Comparison of ENCODE assay signal across 17 cellular contexts in the genomic region with DNA sequence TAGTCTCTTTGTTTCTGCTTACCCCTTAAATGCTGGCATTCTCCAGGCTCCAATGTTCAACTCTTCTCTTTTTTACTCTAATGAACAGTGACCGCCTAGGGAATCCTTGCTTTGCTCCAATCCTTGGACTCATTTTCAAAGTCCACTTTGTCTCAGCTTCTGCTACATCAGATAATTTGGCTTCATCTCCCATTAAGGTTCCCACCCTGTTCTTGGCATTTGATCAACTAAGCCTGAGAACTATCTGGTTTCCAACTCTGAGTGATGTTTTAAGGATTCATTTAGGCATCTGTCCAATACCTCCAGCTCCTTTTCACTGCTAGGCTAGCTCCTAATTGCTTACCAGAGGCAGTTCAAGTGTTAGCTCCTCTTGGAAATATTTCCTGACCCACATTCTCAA.
A peak's percentile ranks its signal among the peaks of the same experiment; 100 is the strongest.
DNase-seq lines count a peak whose midpoint lies in the region; ATAC-seq and TF ChIP-seq lines count a peak whose summit lies in the region.
"Had no signal": no experiment of that assay in that cellular context is flagged by ENCODE, and none has a peak within 500 bp of the region (broad histone marks: within the 10 kb centered on the region; RNA-seq: fewer than 3 reads in every experiment).

No MANE protein-coding gene starts in this region.

- TF ChIP-seq POLR2A in gastrocnemius medialis (IDR thresholded peaks at IDR 0.05) = no peak

- no peaks in the 10 kb centered on the region for H3K27me3 ChIP-seq in gastrocnemius medialis
- H3K27me3 ChIP-seq: pancreas had no signal

- no peaks in the 10 kb centered on the region for H3K9me3 ChIP-seq in gastrocnemius medialis
- H3K9me3 ChIP-seq: pancreas had no signal

- no peak overlapping the region for H3K4me3 ChIP-seq in fibroblast of villous mesenchyme (ENCODE audit: low read depth, low read length)
- H3K4me3 ChIP-seq in gastrocnemius medialis = no peak overlapping the region
- H3K4me3 ChIP-seq: pancreas had no signal

- H3K27ac ChIP-seq in gastrocnemius medialis = no peak overlapping the region
- H3K27ac ChIP-seq: pancreas, RWPE1 had no signal

- H3K36me3 ChIP-seq in gastrocnemius medialis = no peaks in the 10 kb centered on the region
- H3K36me3 ChIP-seq: pancreas had no signal

- DNase-seq in GM04503 (ENCODE audit: low read depth) (peak; percentile 75), amniotic epithelial cell (ENCODE audit: low read depth) (peak; percentile 68), fibroblast of villous mesenchyme (ENCODE audit: low read depth) (peak; percentile 69), gastrocnemius medialis (no peak), NCI-H524 treated with DMSO at 0.1 percent for 48 hours (lab: John Stamatoyannopoulos, UW) (no peak), DMS79 (lab: John Stamatoyannopoulos, UW) (no peak), NCI-H2107 treated with DMSO at 0.1 percent for 48 hours (lab: John Stamatoyannopoulos, UW; ENCODE audit: unreplicated experiment) (no peak)
- no peak for DNase-seq in activated CD4-positive, alpha-beta T cell treated with anti-CD3 and anti-CD28 coated beads, Interleukin-2, amount 50 U/mL, for 48 hours
- DNase-seq: activated CD4-positive, CD25-positive, alpha-beta regulatory T cell treated with anti-CD3 and anti-CD28 coated beads, Interleukin-2, amount 50 U/mL, for 72 hours; activated CD8-positive, alpha-beta memory T cell treated with anti-CD3 and anti-CD28 coated beads, Interleukin-2, amount 50 U/mL, for 4 hours; activated naive CD4-positive, alpha-beta T cell; CD8-positive, alpha-beta memory T cell; effector memory CD8-positive, alpha-beta T cell; NCI-H1930; NCI-H774; pancreas had no signal

- no peak for TF ChIP-seq CTCF in fibroblast of villous mesenchyme (IDR thresholded peaks at IDR 0.05; ENCODE audit: insufficient read depth, low read depth, low read length)
- no peak for TF ChIP-seq CTCF in gastrocnemius medialis (IDR thresholded peaks at IDR 0.05 in 4 of 5, conservative IDR thresholded peaks at IDR 0.05 in 1 of 5)

- intact Hi-C loops in gastrocnemius medialis (cut with DNase I; ENCODE audit: low total_unique reads) = no loop called here

- in situ Hi-C loops in gastrocnemius medialis (cut with MboI; ENCODE audit: low sequenced_read_pairs in 4 of 4) = no loop called here

- peaks cover 17 to 34% of the 10 kb centered on the region in 2 donors for H3K4me1 ChIP-seq in gastrocnemius medialis
- H3K4me1 ChIP-seq: pancreas had no signal

- ATAC-seq in gastrocnemius medialis = peak; percentile 64 to 70
- ATAC-seq: effector memory CD8-positive, alpha-beta T cell; pancreas had no signal

Comparison
In these comparisons a context has a peak if more than half of its experiments do, and no peak if none do; other contexts are left out.
1. DNase-seq: peak in GM04503 (single experiment), amniotic epithelial cell (single experiment) and fibroblast of villous mesenchyme (single experiment); none in gastrocnemius medialis (0 of 2), NCI-H524 treated with DMSO at 0.1 percent for 48 hours (single experiment), DMS79 (single experiment), NCI-H2107 treated with DMSO at 0.1 percent for 48 hours (single experiment) and activated CD4-positive, alpha-beta T cell treated with anti-CD3 and anti-CD28 coated beads, Interleukin-2, amount 50 U/mL, for 48 hours (0 of 2).